Comparison of ENCODE assay signal across 8 cellular contexts in genomic region chr20:354298-354977, GRCh38. TPM values are rescaled to one million over a fixed set of nuclear protein-coding genes. Genes with fewer than 3 reads are reported as not detected.
DNase-seq lines count a peak whose midpoint lies in the region; ATAC-seq, FAIRE-seq and TF ChIP-seq lines count a peak whose summit lies in the region.

No MANE protein-coding gene starts in this region.

- no peaks in the 10 kb centered on the region for H3K9me3 Mint-ChIP-seq in activated T-helper 17 cell treated with anti-CD3 and anti-CD28 coated beads, Interleukin-2, amount 50 U/mL, for 72 hours
- H3K9me3 Mint-ChIP-seq in type B pancreatic cell, result no peaks in the 10 kb centered on the region

- no peaks in the 10 kb centered on the region for H3K4me1 Mint-ChIP-seq in activated T-helper 17 cell treated with anti-CD3 and anti-CD28 coated beads, Interleukin-2, amount 50 U/mL, for 72 hours
- peaks cover 3% of the 10 kb centered on the region for H3K4me1 Mint-ChIP-seq in type B pancreatic cell (ENCODE audit: unreplicated experiment)

- ATAC-seq in GM21825 (IDR thresholded peaks at IDR 0.05; ENCODE audit: unreplicated experiment), result peak; percentile 75
- peak; percentile 99 for ATAC-seq in activated T-helper 17 cell treated with anti-CD3 and anti-CD28 coated beads, Interleukin-2, amount 50 U/mL, for 72 hours (replicated peaks)
- ATAC-seq in pancreas, result peak; percentile 92 to 100 (median 98)

- FAIRE-seq in frontal cortex (lab: Jason Lieb, UNC) (no peak), pancreas (lab: Jason Lieb, UNC) (no peak)

- no peak overlapping the region for H3K27ac ChIP-seq in pancreas

- H3K27me3 Mint-ChIP-seq in activated T-helper 17 cell treated with anti-CD3 and anti-CD28 coated beads, Interleukin-2, amount 50 U/mL, for 72 hours, result no peaks in the 10 kb centered on the region
- H3K27me3 Mint-ChIP-seq in type B pancreatic cell, result no peaks in the 10 kb centered on the region

- peak; percentile 93 to 97 (median 96) for TF ChIP-seq CTCF in pancreas (IDR thresholded peaks at IDR 0.05)
- peak; percentile 98 for TF ChIP-seq CTCF in type B pancreatic cell (conservative IDR thresholded peaks at IDR 0.05)

- DNase-seq in DMS79 treated with DMSO at 0.1 percent for 48 hours (lab: John Stamatoyannopoulos, UW) (peak; percentile 68), MG63 (peak; percentile 30), RPMI7951 (ENCODE audit: low read depth) (peak; percentile 78), frontal cortex (ENCODE audit: low spot score in 2 of 2) (peak; percentile 73 to 89), pancreas (peak; percentile 61 to 87 (median 80)), type B pancreatic cell (ENCODE audit: extremely low spot score, unreplicated experiment) (peak; percentile 82)

- 11% methylated on average over 14 of the region's 14 CpGs for WGBS in pancreas, 2 donors

- H3K36me3 Mint-ChIP-seq in activated T-helper 17 cell treated with anti-CD3 and anti-CD28 coated beads, Interleukin-2, amount 50 U/mL, for 72 hours (ENCODE audit: low read depth), result no peaks in the 10 kb centered on the region
- H3K36me3 Mint-ChIP-seq in type B pancreatic cell, result no peaks in the 10 kb centered on the region

- H3K36me3 ChIP-seq in MG63 (no peaks in the 10 kb centered on the region), pancreas (no peaks in the 10 kb centered on the region)

- H3K4me3 ChIP-seq in MG63, result no peak overlapping the region
- no peak overlapping the region for H3K4me3 ChIP-seq in pancreas

- intact Hi-C loops in pancreas (cut with DNase I), result loop anchor here (5.0 to 10.0 kb wide), 4 partner anchors 80 to 290 kb away; no protein-coding TSS in a partner anchor

- H3K4me3 Mint-ChIP-seq in activated T-helper 17 cell treated with anti-CD3 and anti-CD28 coated beads, Interleukin-2, amount 50 U/mL, for 72 hours, result no peak overlapping the region
- H3K4me3 Mint-ChIP-seq in type B pancreatic cell, result no peak overlapping the region

- H3K27ac Mint-ChIP-seq in activated T-helper 17 cell treated with anti-CD3 and anti-CD28 coated beads, Interleukin-2, amount 50 U/mL, for 72 hours, result no peak overlapping the region
- no peak overlapping the region for H3K27ac Mint-ChIP-seq in type B pancreatic cell

- peaks cover 0 to under 1% (median 0%) of the 10 kb centered on the region in 3 donors for H3K4me1 ChIP-seq in pancreas

- H3K27me3 ChIP-seq in MG63 (no peaks in the 10 kb centered on the region), pancreas (no peaks in the 10 kb centered on the region)

- H3K9me3 ChIP-seq in MG63 (no peaks in the 10 kb centered on the region), pancreas (no peaks in the 10 kb centered on the region)

RNA-seq across cellular contexts. Expression of gene NRSN2, which starts 7.5 kb away (rescaled TPM):
- total RNA-seq in MG63 (2014; rRNA removed; shearing (Covaris generic); ENCODE audit: low replicate concordance), result 1.8 and 24.3 TPM in 2 replicates
- 92.3 and 111 TPM in 2 replicates for total RNA-seq in RPMI7951 (2014; rRNA removed; shearing (Covaris generic))
- total RNA-seq in activated T-helper 17 cell treated with anti-CD3 and anti-CD28 coated beads, Interleukin-2, amount 50 U/mL, for 72 hours, result 1 to 10 TPM; 4.3 to 5.2 TPM
- total RNA-seq in frontal cortex (26.1 TPM), pancreas (10 to 100 TPM; 10.7 to 23.0 (median 15.3) TPM), type B pancreatic cell (ENCODE audit: low replicate concordance) (33.8 and 43.0 TPM in 2 replicates)
- polyA plus RNA-seq in pancreas, result 10 to 100 TPM; 25.5 to 41.3 TPM

RNA-seq across cellular contexts. Expression of gene TRIB3, which starts 26.1 kb away (rescaled TPM):
- total RNA-seq in MG63 (2014; rRNA removed; shearing (Covaris generic); ENCODE audit: low replicate concordance), result 15.0 and 33.3 TPM in 2 replicates
- 50.5 and 57.3 TPM in 2 replicates for total RNA-seq in RPMI7951 (2014; rRNA removed; shearing (Covaris generic))
- 10 to 100 TPM; 13.4 to 20.0 TPM for total RNA-seq in activated T-helper 17 cell treated with anti-CD3 and anti-CD28 coated beads, Interleukin-2, amount 50 U/mL, for 72 hours
- total RNA-seq in frontal cortex, result 12.6 TPM
- 10 to 100 TPM in 1 of 6 donors, 1 to 10 TPM in 5; 4.4 to 97.7 (median 6.6) TPM for total RNA-seq in pancreas
- 10 to 100 TPM in 1 of 2 donors, 1 to 10 TPM in 1; 6.5 to 12.8 TPM for polyA plus RNA-seq in pancreas
- total RNA-seq in type B pancreatic cell (ENCODE audit: low replicate concordance), result 8.3 and 17.0 TPM in 2 replicates

RNA-seq across cellular contexts. Expression of gene SOX12, which starts 29.1 kb away (rescaled TPM):
- total RNA-seq in MG63 (2014; rRNA removed; shearing (Covaris generic); ENCODE audit: low replicate concordance), result 2.1 and 3.1 TPM in 2 replicates
- total RNA-seq in RPMI7951 (2014; rRNA removed; shearing (Covaris generic)), result 3.1 and 6.1 TPM in 2 replicates
- total RNA-seq in activated T-helper 17 cell treated with anti-CD3 and anti-CD28 coated beads, Interleukin-2, amount 50 U/mL, for 72 hours, result 1 to 10 TPM; 4.0 to 6.5 TPM
- total RNA-seq in frontal cortex (7.7 TPM), pancreas (1 to 10 TPM; 4.3 to 8.8 (median 6.5) TPM), type B pancreatic cell (ENCODE audit: low replicate concordance) (9.9 and 52.7 TPM in 2 replicates)
- 1 to 10 TPM; 2.9 to 4.8 TPM for polyA plus RNA-seq in pancreas

RNA-seq across cellular contexts. Expression of gene RBCK1, which starts 53.7 kb away (rescaled TPM):
- 35.7 and 68.7 TPM in 2 replicates for total RNA-seq in MG63 (2014; rRNA removed; shearing (Covaris generic); ENCODE audit: low replicate concordance)
- 106 and 141 TPM in 2 replicates for total RNA-seq in RPMI7951 (2014; rRNA removed; shearing (Covaris generic))
- 10 to 100 TPM; 81.9 to 84.0 TPM for total RNA-seq in activated T-helper 17 cell treated with anti-CD3 and anti-CD28 coated beads, Interleukin-2, amount 50 U/mL, for 72 hours
- total RNA-seq in frontal cortex, result 15.1 TPM
- total RNA-seq in pancreas, result 10 to 100 TPM; 34.9 to 62.0 (median 41.1) TPM
- 100 to 1,000 TPM; 130 to 148 TPM for polyA plus RNA-seq in pancreas
- 81.3 and 84.9 TPM in 2 replicates for total RNA-seq in type B pancreatic cell (ENCODE audit: low replicate concordance)

RNA-seq across cellular contexts. Expression of gene ZCCHC3, which starts 57.1 kb away (rescaled TPM):
- total RNA-seq in MG63 (2014; rRNA removed; shearing (Covaris generic); ENCODE audit: low replicate concordance), result 9.1 and 13.5 TPM in 2 replicates
- total RNA-seq in RPMI7951 (2014; rRNA removed; shearing (Covaris generic)), result 16.2 and 19.2 TPM in 2 replicates
- 10 to 100 TPM; 16.0 to 16.6 TPM for total RNA-seq in activated T-helper 17 cell treated with anti-CD3 and anti-CD28 coated beads, Interleukin-2, amount 50 U/mL, for 72 hours
- total RNA-seq in frontal cortex (26.9 TPM), pancreas (1 to 10 TPM; 4.2 to 8.1 (median 6.2) TPM), type B pancreatic cell (ENCODE audit: low replicate concordance) (28.9 and 40.5 TPM in 2 replicates)
- polyA plus RNA-seq in pancreas, result 10 to 100 TPM in 1 of 2 donors, 1 to 10 TPM in 1; 5.2 to 10.7 TPM

Comparison
In these comparisons a context has a peak if more than half of its experiments do, and no peak if none do; other contexts are left out.
1. DNase-seq: peak in every context shown above with its lines; median percentile 82 in type B pancreatic cell; 81 in frontal cortex; 80 in pancreas; 78 in RPMI7951; 68 in DMS79 treated with DMSO at 0.1 percent for 48 hours; 30 in MG63.